16 cellular contexts compared by ENCODE assay signal in the genomic region with DNA sequence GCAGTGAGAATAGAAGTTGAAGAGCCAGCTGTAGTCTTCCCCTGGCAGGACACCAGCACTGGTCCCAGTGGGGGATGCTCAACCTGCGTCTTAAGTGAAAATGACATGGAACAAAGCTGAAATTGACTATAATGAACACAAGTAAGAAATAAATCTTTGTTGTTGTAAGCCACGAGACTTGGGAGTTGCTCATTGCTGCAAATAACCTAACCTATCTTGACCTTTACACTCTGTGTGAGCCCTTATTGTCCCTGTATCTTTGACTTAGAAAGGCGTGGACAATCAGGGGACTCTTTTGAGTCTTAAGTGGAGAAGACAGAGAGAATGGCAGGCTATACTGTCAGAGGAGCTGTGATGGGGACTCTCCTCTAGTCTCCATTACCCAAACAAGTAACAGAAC. TPM values are rescaled to one million over a fixed set of nuclear protein-coding genes. Genes with fewer than 3 reads are reported as not detected.
DNase-seq lines count a peak whose midpoint lies in the region; ATAC-seq, FAIRE-seq and TF ChIP-seq lines count a peak whose summit lies in the region.
"Had no signal": no experiment of that assay in that cellular context is flagged by ENCODE, and none has a peak within 500 bp of the region (broad histone marks: within the 10 kb centered on the region; RNA-seq: fewer than 3 reads in every experiment).

No MANE protein-coding gene starts in this region.

- H3K4me2 ChIP-seq in H1 (ENCODE audit: insufficient read depth in 1 of 2, low read depth in 2 of 2, low read length in 2 of 2) (no peak overlapping the region), trophoblast cell (ENCODE audit: low read length) (no peak overlapping the region)

- BruUV-seq in Calu3 (replicated peaks; lab: Mats Ljungman, UMichigan), result no TSS peak

- H3K23ac ChIP-seq in H1 (ENCODE audit: insufficient read length), result no peak overlapping the region
- H3K23ac ChIP-seq in trophoblast cell (ENCODE audit: low read length), result peak overlapping the region; percentile 77

- H3K79me1 ChIP-seq in H1 (ENCODE audit: low read depth, low read length) (no peaks in the 10 kb centered on the region), trophoblast cell (ENCODE audit: low read length) (no peaks in the 10 kb centered on the region)

- intact Hi-C loops in activated CD8-positive, alpha-beta T cell treated with anti-CD3 and anti-CD28 coated beads for 36 hours (cut with micrococcal nuclease), result loop anchor here (10.0 kb wide), 1 partner anchor 326 kb away; a partner anchor contains a TSS
- intact Hi-C loops in Calu3 (cut with micrococcal nuclease; ENCODE audit: unreplicated experiment), result loop anchor here (5.0 kb wide), 1 partner anchor 58 kb away; no protein-coding TSS in a partner anchor

- H2BK20ac ChIP-seq in H1 (ENCODE audit: low read length), result no peak overlapping the region

- H3K4ac ChIP-seq in H1 (replicated peaks; ENCODE audit: insufficient read length, low read depth, low read length) (peak overlapping the region; percentile 73), trophoblast cell (ENCODE audit: low read depth, low read length) (no peak overlapping the region)

- H3K27me3 Mint-ChIP-seq in activated CD8-positive, alpha-beta T cell treated with anti-CD3 and anti-CD28 coated beads, Interleukin-2, amount 10 ng/mL, durations not matched to agents 7 days and 5 days (ENCODE audit: low read depth), result peaks cover 7% of the 10 kb centered on the region
- H3K27me3 Mint-ChIP-seq in activated CD8-positive, alpha-beta T cell treated with anti-CD3 and anti-CD28 coated beads for 36 hours, result no peaks in the 10 kb centered on the region
- H3K27me3 Mint-ChIP-seq in Calu3 (ENCODE audit: unreplicated experiment), result peaks cover 16% of the 10 kb centered on the region

- H4K91ac ChIP-seq in H1 (replicated peaks; ENCODE audit: insufficient read length, low read length), result no peak overlapping the region
- H4K91ac ChIP-seq in trophoblast cell (ENCODE audit: low read depth, low read length), result no peak overlapping the region

- no peak overlapping the region for H3K27ac ChIP-seq in H1 (ENCODE audit: low read depth, low read length)
- H3K27ac ChIP-seq in trophoblast cell (ENCODE audit: low read depth, low read length), result no peak overlapping the region

- no peak overlapping the region for H2BK15ac ChIP-seq in H1 (ENCODE audit: low read length)

- no peaks in the 10 kb centered on the region for H3K27me3 ChIP-seq in H1 (replicated peaks in 1 of 4; ENCODE audit: control insufficient read depth in 3 of 4, extremely low read depth in 1 of 4, insufficient read depth in 3 of 4, low read length in 3 of 4)
- no peaks in the 10 kb centered on the region for H3K27me3 ChIP-seq in trophoblast cell (ENCODE audit: insufficient read depth, low read length)

- CTCF ChIA-PET in activated CD8-positive, alpha-beta T cell treated with anti-CD3 and anti-CD28 coated beads, Interleukin-2, amount 10 ng/mL, durations not matched to agents 7 days and 5 days (lab: Charles Lee), result interaction anchor here (0.9 to 3.4 kb wide), 7 partner anchors 8 to 583 kb away, joined by 3 to 30 read pairs (median 3); no protein-coding TSS in a partner anchor
- CTCF ChIA-PET in activated CD8-positive, alpha-beta T cell treated with anti-CD3 and anti-CD28 coated beads for 36 hours (lab: Charles Lee), result interaction anchor here (1.1 to 3.0 kb wide), 5 partner anchors 18 to 132 kb away, joined by 3 to 24 read pairs (median 9); a partner anchor contains a TSS
- CTCF ChIA-PET in H1 (lab: Charles Lee; ENCODE audit: partially characterized antibody) (interaction anchor here (0.6 to 4.0 kb wide), 11 partner anchors 10 to 306 kb away, joined by 3 to 29 read pairs (median 6); no protein-coding TSS in a partner anchor), Calu3 (lab: Charles Lee) (interaction anchor here (0.9 to 1.0 kb wide), 2 partner anchors 52 to 132 kb away, joined by 3 to 4 read pairs; no protein-coding TSS in a partner anchor)

- H4K5ac ChIP-seq in H1 (ENCODE audit: insufficient read length, low read depth, low read length), result no peak overlapping the region

- H2BK12ac ChIP-seq in H1 (ENCODE audit: low read depth, low read length) (no peak overlapping the region), trophoblast cell (ENCODE audit: low read length) (no peak overlapping the region)

- TF ChIP-seq EP300 in H1 (IDR thresholded peaks at IDR 0.05; ENCODE audit: borderline replicate concordance in 1 of 2, low read depth in 2 of 2, low read length in 2 of 2), result no peak

- peaks cover 3 to 8% (median 3%) of the 10 kb centered on the region in 4 experiments; a peak in 5 of 8 replicates for H3K36me3 ChIP-seq in H1 (ENCODE audit: control insufficient read depth in 2 of 4, insufficient read depth in 4 of 4, low read length in 3 of 4)
- peaks cover 2 to 5% of the 10 kb centered on the region in 2 experiments for H3K36me3 ChIP-seq in trophoblast cell (ENCODE audit: control insufficient read depth in 1 of 2, insufficient read depth in 2 of 2, low read length in 2 of 2)

- H3K4me1 Mint-ChIP-seq in activated CD8-positive, alpha-beta T cell treated with anti-CD3 and anti-CD28 coated beads, Interleukin-2, amount 10 ng/mL, durations not matched to agents 7 days and 5 days (ENCODE audit: low read depth), result peaks cover 12% of the 10 kb centered on the region
- H3K4me1 Mint-ChIP-seq in activated CD8-positive, alpha-beta T cell treated with anti-CD3 and anti-CD28 coated beads for 36 hours (ENCODE audit: low read depth), result peaks cover 6% of the 10 kb centered on the region
- H3K4me1 Mint-ChIP-seq in Calu3 (ENCODE audit: low read depth, unreplicated experiment), result no peaks in the 10 kb centered on the region

- no peak overlapping the region for H3K56ac ChIP-seq in H1 (replicated peaks; ENCODE audit: insufficient read length, low read depth, low read length)

- no peak for FAIRE-seq in H1 (lab: Jason Lieb, UNC)
- FAIRE-seq: D721Med, GM18507, HTR-8/SVneo had no signal

- no peak for ATAC-seq in activated CD8-positive, alpha-beta T cell treated with anti-CD3 and anti-CD28 coated beads, Interleukin-2, amount 10 ng/mL, durations not matched to agents 7 days and 5 days
- no peak for ATAC-seq in activated CD8-positive, alpha-beta T cell treated with anti-CD3 and anti-CD28 coated beads for 36 hours
- ATAC-seq in GM18502 (IDR thresholded peaks at IDR 0.05; ENCODE audit: poor library complexity, unreplicated experiment), result no peak

- no peak for TF ChIP-seq RAD21 in H1 (IDR thresholded peaks at IDR 0.05 in 1 of 2, conservative IDR thresholded peaks at IDR 0.05 in 1 of 2; ENCODE audit: low read depth in 2 of 2, low read length in 2 of 2)

- H3K79me2 ChIP-seq in H1 (ENCODE audit: control insufficient read depth in 1 of 2, insufficient read depth in 2 of 2, low read length in 2 of 2), result no peaks in the 10 kb centered on the region
- H3K79me2 ChIP-seq in trophoblast cell (ENCODE audit: control insufficient read depth, insufficient read depth, low read length, poor library complexity), result no peaks in the 10 kb centered on the region

- H3K9me3 Mint-ChIP-seq in activated CD8-positive, alpha-beta T cell treated with anti-CD3 and anti-CD28 coated beads, Interleukin-2, amount 10 ng/mL, durations not matched to agents 7 days and 5 days (ENCODE audit: insufficient read depth), result no peaks in the 10 kb centered on the region
- H3K9me3 Mint-ChIP-seq in activated CD8-positive, alpha-beta T cell treated with anti-CD3 and anti-CD28 coated beads for 36 hours, result no peaks in the 10 kb centered on the region
- no peaks in the 10 kb centered on the region for H3K9me3 Mint-ChIP-seq in Calu3 (ENCODE audit: low read depth, unreplicated experiment)
- H3K9me3 Mint-ChIP-seq: CD4-positive, alpha-beta T cell; HFFc6 had no signal

- H2AFZ ChIP-seq in H1 (ENCODE audit: low read length) (no peak overlapping the region), trophoblast cell (ENCODE audit: insufficient read depth, low read length, poor library complexity) (no peak overlapping the region)

- H3K14ac ChIP-seq in H1 (ENCODE audit: insufficient read length), result no peak overlapping the region
- no peak overlapping the region for H3K14ac ChIP-seq in trophoblast cell (ENCODE audit: low read length)

- TF ChIP-seq POLR2A in H1 (IDR thresholded peaks at IDR 0.05; ENCODE audit: control extremely low read depth in 1 of 2, low read depth in 2 of 2, low read length in 2 of 2), result no peak

- no peaks in the 10 kb centered on the region for H4K20me1 ChIP-seq in H1 (replicated peaks in 1 of 2; ENCODE audit: control insufficient read depth in 1 of 2, insufficient read depth in 2 of 2, low read length in 2 of 2)

- H3K4me1 ChIP-seq in H1 (replicated peaks in 1 of 4; ENCODE audit: control insufficient read depth in 3 of 4, insufficient read depth in 4 of 4, low read length in 3 of 4) (0 out of 7 replicates have a peak, but pooled peaks cover 0 to 5% (median 0%) of the 10 kb centered on the region in 4 experiments), trophoblast cell (ENCODE audit: control insufficient read depth in 1 of 2, insufficient read depth in 2 of 2, low read length in 2 of 2) (no peaks in the 10 kb centered on the region)

- TF ChIP-seq CTCF in activated CD8-positive, alpha-beta T cell treated with anti-CD3 and anti-CD28 coated beads for 36 hours (IDR thresholded peaks at IDR 0.05), result no peak
- TF ChIP-seq CTCF in H1 (IDR thresholded peaks at IDR 0.05; ENCODE audit: control extremely low read depth in 1 of 3, insufficient read depth in 1 of 3, low read depth in 1 of 3, low read length in 3 of 3) (no peak), Calu3 (IDR thresholded peaks at IDR 0.05; ENCODE audit: unreplicated experiment) (no peak)

- no peak overlapping the region for H3K18ac ChIP-seq in H1 (ENCODE audit: extremely low read depth, low read length)
- no peak overlapping the region for H3K18ac ChIP-seq in trophoblast cell (ENCODE audit: low read length)

- WGBS in H1 (ENCODE audit: extremely low coverage in 1 of 2, insufficient coverage in 1 of 2, insufficient read length in 1 of 2, insufficient replicate concordance in 2 of 2, low coverage in 1 of 2, low lambda C conversion rate in 2 of 2, missing lambda C conversion rate in 1 of 2), 2 experiments, result 87% methylated on average over 3 of the region's 3 CpGs; no CpG with 5 or more reads in 1 of the 2 experiments
- WGBS in trophoblast cell (ENCODE audit: extremely low coverage, insufficient coverage, insufficient read length), result no CpG with 5 or more reads among the region's 3 CpGs

- H3K9me3 ChIP-seq in H1 (ENCODE audit: insufficient read depth in 2 of 2, low read depth in 1 of 2, low read length in 1 of 2) (no peaks in the 10 kb centered on the region), trophoblast cell (ENCODE audit: insufficient read depth, low read depth, low read length) (no peaks in the 10 kb centered on the region)

- peak; percentile 6 for DNase-seq in activated CD8-positive, alpha-beta T cell treated with anti-CD3 and anti-CD28 coated beads, Interleukin-2, amount 10 ng/mL, durations not matched to agents 7 days and 5 days
- no peak for DNase-seq in activated CD8-positive, alpha-beta T cell treated with anti-CD3 and anti-CD28 coated beads for 36 hours
- DNase-seq in H1 (ENCODE audit: low read depth in 1 of 2, low spot score in 2 of 2) (no peak), trophoblast cell (no peak), Calu3 (no peak), D341Med (ENCODE audit: low spot score) (no peak)
- DNase-seq: C1 segment of cervical spinal cord; CD4-positive, alpha-beta T cell; HCEC 1CT; HFFc6 had no signal

- no peaks in the 10 kb centered on the region for H3K23me2 ChIP-seq in H1 (ENCODE audit: low read depth, low read length)

- H2BK120ac ChIP-seq in H1 (replicated peaks; ENCODE audit: low read depth, low read length), result no peak overlapping the region
- no peak overlapping the region for H2BK120ac ChIP-seq in trophoblast cell (ENCODE audit: insufficient read depth, low read length, poor library complexity)

- H3K4me3 Mint-ChIP-seq in activated CD8-positive, alpha-beta T cell treated with anti-CD3 and anti-CD28 coated beads, Interleukin-2, amount 10 ng/mL, durations not matched to agents 7 days and 5 days, result no peak overlapping the region
- no peak overlapping the region for H3K4me3 Mint-ChIP-seq in activated CD8-positive, alpha-beta T cell treated with anti-CD3 and anti-CD28 coated beads for 36 hours
- no peak overlapping the region for H3K4me3 Mint-ChIP-seq in Calu3 (ENCODE audit: low read depth, unreplicated experiment)
- H3K4me3 Mint-ChIP-seq: B cell; CD4-positive, alpha-beta T cell; HFFc6 had no signal

- POLR2A ChIA-PET in activated CD8-positive, alpha-beta T cell treated with anti-CD3 and anti-CD28 coated beads, Interleukin-2, amount 10 ng/mL, durations not matched to agents 7 days and 5 days (lab: Charles Lee), result no interaction called here
- POLR2A ChIA-PET in activated CD8-positive, alpha-beta T cell treated with anti-CD3 and anti-CD28 coated beads for 36 hours (lab: Charles Lee), result interaction anchor here (0.8 to 1.0 kb wide), 2 partner anchors 15 to 16 kb away, joined by 3 read pairs; no protein-coding TSS in a partner anchor
- POLR2A ChIA-PET in H1 (lab: Charles Lee; ENCODE audit: partially characterized antibody), result interaction anchor here (0.8 to 2.1 kb wide), 5 partner anchors 10 to 40 kb away, joined by 3 to 7 read pairs (median 3); no protein-coding TSS in a partner anchor

- H2BK5ac ChIP-seq in H1 (ENCODE audit: low read depth, low read length) (no peak overlapping the region), trophoblast cell (ENCODE audit: low read depth, low read length, poor library complexity) (no peak overlapping the region)

- no peak overlapping the region for H4K12ac ChIP-seq in trophoblast cell (ENCODE audit: low read depth, low read length)

- no peak overlapping the region for H3K27ac Mint-ChIP-seq in activated CD8-positive, alpha-beta T cell treated with anti-CD3 and anti-CD28 coated beads, Interleukin-2, amount 10 ng/mL, durations not matched to agents 7 days and 5 days
- no peak overlapping the region for H3K27ac Mint-ChIP-seq in activated CD8-positive, alpha-beta T cell treated with anti-CD3 and anti-CD28 coated beads for 36 hours
- no peak overlapping the region for H3K27ac Mint-ChIP-seq in Calu3 (ENCODE audit: unreplicated experiment)
- H3K27ac Mint-ChIP-seq: B cell; CD4-positive, alpha-beta T cell had no signal

- H3K9ac ChIP-seq in H1 (replicated peaks in 1 of 4; ENCODE audit: extremely low read depth in 1 of 4, low read depth in 3 of 4, low read length in 3 of 4) (no peak overlapping the region), trophoblast cell (ENCODE audit: low read length) (peak overlapping the region; percentile 41)

- H2AK5ac ChIP-seq in H1 (ENCODE audit: low read depth, low read length), result no peak overlapping the region
- H2AK5ac ChIP-seq in trophoblast cell (ENCODE audit: low read length), result no peak overlapping the region

- H4K8ac ChIP-seq in H1 (ENCODE audit: extremely low read depth, insufficient read depth, low read length), result no peak overlapping the region
- H4K8ac ChIP-seq in trophoblast cell (ENCODE audit: low read depth, low read length), result no peak overlapping the region

- H3K4me3 ChIP-seq in H1 (ENCODE audit: extremely low read depth in 1 of 4, insufficient read depth in 2 of 4, low read depth in 3 of 4, low read length in 4 of 4) (no peak overlapping the region), trophoblast cell (ENCODE audit: low read depth, low read length) (no peak overlapping the region)

- peaks cover 16% of the 10 kb centered on the region for H3K36me3 Mint-ChIP-seq in activated CD8-positive, alpha-beta T cell treated with anti-CD3 and anti-CD28 coated beads, Interleukin-2, amount 10 ng/mL, durations not matched to agents 7 days and 5 days (ENCODE audit: low read depth)
- peaks cover 19% of the 10 kb centered on the region for H3K36me3 Mint-ChIP-seq in activated CD8-positive, alpha-beta T cell treated with anti-CD3 and anti-CD28 coated beads for 36 hours (ENCODE audit: low read depth)
- peaks cover 8% of the 10 kb centered on the region for H3K36me3 Mint-ChIP-seq in Calu3 (ENCODE audit: insufficient read depth, unreplicated experiment)

RNA-seq across cellular contexts. Expression of a gene that starts 16.9 kb away (rescaled TPM):
- total RNA-seq in activated CD8-positive, alpha-beta T cell treated with anti-CD3 and anti-CD28 coated beads, Interleukin-2, amount 10 ng/mL, durations not matched to agents 7 days and 5 days, result 10 to 100 TPM; 17.3 to 20.2 TPM
- total RNA-seq in activated CD8-positive, alpha-beta T cell treated with anti-CD3 and anti-CD28 coated beads for 36 hours, result 10 to 100 TPM; 19.9 TPM
- 7.0 and 7.1 TPM in 2 replicates for total RNA-seq in H1 (2021; fragmentation: NEBNext Ultra II Directional; extraction: Animal tissue kit (Norgen Biotek cat#: 25700))
- 5.2 and 7.1 TPM in 2 replicates for polyA plus RNA-seq in H1 (2011; rRNA removed)
- 4.9 TPM for polyA plus RNA-seq in H1 (2011; cell fraction: cytosol; rRNA removed)
- 5.0 TPM for polyA plus RNA-seq in H1 (2011; cell fraction: nucleus; rRNA removed)
- polyA plus RNA-seq in H1 (2012, experiment 1 of 2), result 3.2 to 3.9 TPM (median 3.4 TPM) in 4 replicates
- polyA plus RNA-seq in H1 (2012, experiment 2 of 2), result 0.79 TPM
- polyA plus RNA-seq in H1 (2013, experiment 1 of 2), result 3.5 TPM
- 3.1 TPM for polyA plus RNA-seq in H1 (2013, experiment 2 of 2)
- 4.3 and 6.5 TPM in 2 replicates for polyA minus RNA-seq in H1 (2011; rRNA and poly(A)+ RNA removed)
- polyA minus RNA-seq in H1 (2011; cell fraction: cytosol; rRNA and poly(A)+ RNA removed), result 10.3 TPM
- polyA minus RNA-seq in H1 (2011; cell fraction: nucleus; rRNA and poly(A)+ RNA removed), result 7.3 TPM
- 8.0 and 8.2 TPM in 2 replicates for polyA plus RNA-seq in trophoblast cell (2013)
- 13.7 and 15.0 TPM in 2 replicates for total RNA-seq in Calu3 (2022)
- total RNA-seq: A172 had no signal

RNA-seq across cellular contexts. Expression of a gene that starts 37.7 kb away (rescaled TPM):
- 1 to 10 TPM; 1.2 to 1.5 TPM for total RNA-seq in activated CD8-positive, alpha-beta T cell treated with anti-CD3 and anti-CD28 coated beads, Interleukin-2, amount 10 ng/mL, durations not matched to agents 7 days and 5 days
- total RNA-seq in activated CD8-positive, alpha-beta T cell treated with anti-CD3 and anti-CD28 coated beads for 36 hours, result 1 to 10 TPM; 1.3 to 1.5 TPM
- total RNA-seq in H1 (2021; fragmentation: NEBNext Ultra II Directional; extraction: Animal tissue kit (Norgen Biotek cat#: 25700)), result 17.3 and 17.6 TPM in 2 replicates
- 6.5 and 10.2 TPM in 2 replicates for polyA plus RNA-seq in H1 (2011; rRNA removed)
- 4.0 TPM for polyA plus RNA-seq in H1 (2011; cell fraction: cytosol; rRNA removed)
- polyA plus RNA-seq in H1 (2011; cell fraction: nucleus; rRNA removed), result 13.7 TPM
- polyA plus RNA-seq in H1 (2012, experiment 1 of 2), result 8.7 to 11.1 TPM (median 10.0 TPM) in 4 replicates
- 2.2 TPM for polyA plus RNA-seq in H1 (2012, experiment 2 of 2)
- polyA plus RNA-seq in H1 (2013, experiment 1 of 2), result 11.7 TPM
- 11.5 TPM for polyA plus RNA-seq in H1 (2013, experiment 2 of 2)
- 14.8 and 17.9 TPM in 2 replicates for polyA minus RNA-seq in H1 (2011; rRNA and poly(A)+ RNA removed)
- 9.4 TPM for polyA minus RNA-seq in H1 (2011; cell fraction: cytosol; rRNA and poly(A)+ RNA removed)
- polyA minus RNA-seq in H1 (2011; cell fraction: nucleus; rRNA and poly(A)+ RNA removed), result 19.8 TPM
- 19.0 and 19.5 TPM in 2 replicates for polyA plus RNA-seq in trophoblast cell (2013)
- 7.2 and 10.4 TPM in 2 replicates for total RNA-seq in Calu3 (2022)
- total RNA-seq: CD4-positive, alpha-beta T cell had no signal
